Comparison of ENCODE assay signal across 16 cellular contexts in the genomic region with DNA sequence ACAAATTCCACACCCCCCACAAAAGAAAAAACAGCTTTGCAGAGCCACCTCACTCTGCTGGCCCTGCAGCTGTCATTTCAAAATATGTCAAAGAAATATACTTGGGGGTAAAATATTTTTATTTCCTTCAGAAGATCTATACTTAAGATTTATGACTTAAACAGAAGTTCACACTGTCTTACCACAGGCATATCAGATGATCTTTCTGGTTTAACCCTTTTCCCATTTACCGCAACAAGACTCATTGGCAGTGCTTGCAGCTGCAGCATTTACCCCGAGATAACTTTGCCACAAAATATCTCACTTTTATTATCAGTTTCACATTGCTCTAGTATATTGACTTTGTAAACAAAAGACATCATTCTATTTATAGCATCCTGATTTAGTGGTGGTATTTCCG. TPM values are rescaled to one million over a fixed set of nuclear protein-coding genes. Genes with fewer than 3 reads are reported as not detected.
"Had no signal": no experiment of that assay in that cellular context is flagged by ENCODE, and none has a peak within 500 bp of the region (broad histone marks: within the 10 kb centered on the region; RNA-seq: fewer than 3 reads in every experiment).

No MANE protein-coding gene starts in this region.

- H3K79me2 ChIP-seq: hepatocyte, parathyroid adenoma had no signal

- H3K4me1 ChIP-seq: parathyroid adenoma had no signal

- H3K9me3 Mint-ChIP-seq: activated T-cell treated with anti-CD3 and anti-CD28 coated beads, Interleukin-2, amount 50 U/mL, for 4 hours; dendritic cell treated with granulocyte-macrophage colony-stimulating factor and Interleukin-4, amounts not matched to agents 40 ng/mL and 50 ng/mL, for 4 days had no signal

- H3K27me3 ChIP-seq: hepatocyte, thyroid gland had no signal

- H3K4me3 Mint-ChIP-seq: activated T-cell treated with anti-CD3 and anti-CD28 coated beads, Interleukin-2, amount 50 U/mL, for 4 hours; dendritic cell treated with granulocyte-macrophage colony-stimulating factor and Interleukin-4, amounts not matched to agents 40 ng/mL and 50 ng/mL, for 4 days had no signal

- H3K27me3 Mint-ChIP-seq: dendritic cell treated with granulocyte-macrophage colony-stimulating factor and Interleukin-4, amounts not matched to agents 40 ng/mL and 50 ng/mL, for 4 days had no signal

- DNase-seq: activated CD4-positive, alpha-beta T cell treated with anti-CD3 and anti-CD28 coated beads for 4 hours; activated naive CD4-positive, alpha-beta T cell; activated T-cell treated with anti-CD3 and anti-CD28 coated beads, Interleukin-2, amount 50 U/mL, for 4 hours; left ventricle myocardium superior; stimulated activated CD4-positive, alpha-beta T cell treated with anti-CD3 and anti-CD28 coated beads, Interleukin-15, amount 100 ng/mL, for 24 hours; stimulated activated CD4-positive, alpha-beta T cell treated with anti-CD3 and anti-CD28 coated beads, Interleukin-4, amount 100 ng/mL, for 24 hours; thyroid gland; WERI-Rb-1 had no signal

- ATAC-seq: left ventricle myocardium superior had no signal

- H3K27ac Mint-ChIP-seq: dendritic cell treated with granulocyte-macrophage colony-stimulating factor and Interleukin-4, amounts not matched to agents 40 ng/mL and 50 ng/mL, for 4 days had no signal

- H3K4me3 ChIP-seq: hepatocyte, thyroid gland had no signal

- H3K27ac ChIP-seq: hepatocyte, parathyroid adenoma, thyroid gland, WERI-Rb-1 had no signal

- H3K9me3 ChIP-seq: thyroid gland had no signal

- FAIRE-seq: urothelium cell line had no signal

- H3K4me2 ChIP-seq: hepatocyte had no signal

- H2AFZ ChIP-seq: hepatocyte, parathyroid adenoma had no signal

- H3K36me3 ChIP-seq: thyroid gland, WERI-Rb-1 had no signal

- H3K9ac ChIP-seq: parathyroid adenoma had no signal

RNA-seq across cellular contexts. Expression of a gene that starts 21.6 kb away (rescaled TPM):
- total RNA-seq: activated T-cell treated with anti-CD3 and anti-CD28 coated beads, Interleukin-2, amount 50 U/mL, for 4 hours; epithelial cell of proximal tubule; hepatocyte; kidney epithelial cell; left ventricle myocardium superior; mesenteric fat pad; renal cortical epithelial cell; thyroid gland had no signal
- polyA plus RNA-seq: hepatocyte had no signal
